In the genomic region with DNA sequence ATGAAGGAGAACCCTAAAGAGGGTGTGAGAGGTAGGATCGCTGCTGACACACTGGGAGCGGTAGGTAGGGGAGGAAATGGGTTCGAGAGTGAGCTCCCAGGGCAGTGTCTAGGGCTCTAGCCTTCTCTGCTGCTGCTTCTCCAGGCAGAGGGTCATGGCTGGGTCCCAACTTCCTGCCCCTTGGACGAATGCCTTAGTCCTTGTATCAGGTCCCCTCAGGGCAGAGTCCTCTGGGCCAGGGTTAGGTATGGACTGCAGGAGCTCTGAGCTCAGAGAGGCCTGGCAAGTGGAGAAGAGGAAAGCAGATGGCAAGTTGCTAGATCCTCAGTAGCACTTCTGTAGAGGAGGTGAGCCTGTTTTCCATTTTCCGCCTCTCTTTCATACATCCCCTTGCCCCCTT, we compare ENCODE assay signal across 1 cellular context.
TF ChIP-seq lines count a peak whose summit lies in the region.

No MANE protein-coding gene starts in this region.

TF ChIP-seq in H1, 55 proteins besides CTCF, POLR2A, EP300 and RAD21:
- TF ChIP-seq POU5F1 (IDR thresholded peaks at IDR 0.05; ENCODE audit: low read depth, low read length) (no peak), RFX5 (IDR thresholded peaks at IDR 0.05; ENCODE audit: borderline replicate concordance, low read depth, low read length) (no peak), RXRA (IDR thresholded peaks at IDR 0.05; ENCODE audit: insufficient read depth, low read depth, low read length) (no peak), BCL11A (IDR thresholded peaks at IDR 0.05; ENCODE audit: low read depth in 2 of 2, low read length in 2 of 2) (no peak)
- TF ChIP-seq, protein P1, sequence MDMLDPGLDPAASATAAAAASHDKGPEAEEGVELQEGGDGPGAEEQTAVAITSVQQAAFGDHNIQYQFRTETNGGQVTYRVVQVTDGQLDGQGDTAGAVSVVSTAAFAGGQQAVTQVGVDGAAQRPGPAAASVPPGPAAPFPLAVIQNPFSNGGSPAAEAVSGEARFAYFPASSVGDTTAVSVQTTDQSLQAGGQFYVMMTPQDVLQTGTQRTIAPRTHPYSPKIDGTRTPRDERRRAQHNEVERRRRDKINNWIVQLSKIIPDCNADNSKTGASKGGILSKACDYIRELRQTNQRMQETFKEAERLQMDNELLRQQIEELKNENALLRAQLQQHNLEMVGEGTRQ (IDR thresholded peaks at IDR 0.05; ENCODE audit: low read length) = no peak
